ENCODE assay signal across 16 cellular contexts in genomic region chr6:4965506-4966389, GRCh38.
"Had no signal": no experiment of that assay in that cellular context is flagged by ENCODE, and none has a peak within 500 bp of the region (broad histone marks: within the 10 kb centered on the region; RNA-seq: fewer than 3 reads in every experiment).

No MANE protein-coding gene starts in this region.

- H3K27ac ChIP-seq: foreskin keratinocyte, lower lobe of right lung, spleen, WERI-Rb-1 had no signal

- FAIRE-seq: TTC549 had no signal

- H3K4me3 ChIP-seq: lower lobe of right lung, spleen had no signal

- ATAC-seq: left lobe of liver, T-cell had no signal

- DNase-seq: activated gamma-delta T cell; activated naive CD4-positive, alpha-beta T cell treated with anti-CD3 and anti-CD28 coated beads, Interleukin-2, amount 50 U/mL, for 16 hours; aorta; effector CD4-positive, alpha-beta T cell; erythroblast; foreskin keratinocyte; lower lobe of right lung; mesendoderm; naive B cell; spleen; stimulated activated CD4-positive, alpha-beta T cell treated with anti-CD3 and anti-CD28 coated beads, Interleukin-4, amount 100 ng/mL, for 1 hour; stimulated activated naive CD4-positive, alpha-beta T cell treated with Interleukin-2 at 50 U/mL for 16 hours; T-cell; WERI-Rb-1 had no signal

- H3K27me3 ChIP-seq: spleen had no signal

- H3K4me1 ChIP-seq: foreskin keratinocyte, lower lobe of right lung, spleen had no signal

- H3K9me3 ChIP-seq: lower lobe of right lung, spleen had no signal

- H3K36me3 ChIP-seq: lower lobe of right lung, spleen, WERI-Rb-1 had no signal
